Comparison of ENCODE assay signal across 8 cellular contexts in the genomic region with DNA sequence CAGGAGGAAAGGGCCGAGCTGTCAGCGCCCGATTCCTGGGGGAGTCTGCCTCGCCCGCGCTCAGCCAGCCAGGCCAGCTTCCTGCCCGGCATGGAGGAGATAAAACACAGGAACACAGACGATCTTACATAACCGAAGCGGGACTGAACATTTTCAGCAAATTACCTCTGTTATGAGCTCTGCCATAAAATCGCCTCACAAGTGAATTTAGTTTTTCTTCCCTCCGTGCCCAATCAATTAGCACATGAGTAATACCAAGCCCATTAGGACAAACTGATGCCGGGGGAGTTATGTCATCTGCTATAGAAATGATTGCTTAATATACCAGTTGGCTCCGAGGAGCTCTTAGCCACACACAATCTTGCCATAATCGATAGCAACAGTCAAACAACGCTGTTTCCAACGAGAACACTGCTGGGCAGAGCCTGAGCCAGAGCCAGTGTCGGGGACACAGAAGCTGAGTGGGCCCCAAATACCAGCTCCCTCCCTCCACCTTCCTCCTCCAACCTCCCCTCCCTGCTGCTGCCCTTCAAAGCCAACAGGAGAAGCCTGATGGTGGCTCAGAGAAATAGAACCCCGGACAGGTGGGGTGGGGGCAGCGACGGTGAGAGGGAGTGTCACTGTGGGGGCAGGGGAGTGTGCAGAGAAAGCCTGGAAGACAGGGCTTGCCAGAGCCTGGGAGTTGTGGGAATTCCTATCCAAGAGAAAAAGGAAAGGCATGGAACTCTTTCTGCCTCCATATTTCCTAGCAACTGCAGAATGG.
A peak's percentile ranks its signal among the peaks of the same experiment; 100 is the strongest.
DNase-seq lines count a peak whose midpoint lies in the region; ATAC-seq, FAIRE-seq and TF ChIP-seq lines count a peak whose summit lies in the region.

No MANE protein-coding gene starts in this region.

- TF ChIP-seq CTCF in fibroblast of pulmonary artery (IDR thresholded peaks at IDR 0.05; ENCODE audit: low read length, missing control alignments) (no peak), omental fat pad (IDR thresholded peaks at IDR 0.05) (no peak)

- ATAC-seq in omental fat pad (ENCODE audit: low FRiP score) (peak; percentile 68), GM18511 (IDR thresholded peaks at IDR 0.05; ENCODE audit: unreplicated experiment) (no peak)
- ATAC-seq in activated T-helper 17 cell treated with anti-CD3 and anti-CD28 coated beads, Interleukin-2, amount 50 U/mL, for 72 hours (replicated peaks): no peak

- DNase-seq in GM12892 (ENCODE audit: insufficient read length) (no peak), fibroblast of pulmonary artery (ENCODE audit: low read depth) (peak; percentile 67), omental fat pad (ENCODE audit: low spot score) (no peak), GDM1 (lab: John Stamatoyannopoulos, UW) (no peak), GM19238 (ENCODE audit: insufficient read length, low spot score) (no peak)

- H3K27ac Mint-ChIP-seq in activated T-helper 17 cell treated with anti-CD3 and anti-CD28 coated beads, Interleukin-2, amount 50 U/mL, for 72 hours: no peak overlapping the region

- H3K9me3 Mint-ChIP-seq in activated T-helper 17 cell treated with anti-CD3 and anti-CD28 coated beads, Interleukin-2, amount 50 U/mL, for 72 hours: no peaks in the 10 kb centered on the region

- no peaks in the 10 kb centered on the region for H3K36me3 Mint-ChIP-seq in activated T-helper 17 cell treated with anti-CD3 and anti-CD28 coated beads, Interleukin-2, amount 50 U/mL, for 72 hours (ENCODE audit: low read depth)

- no peak overlapping the region for H3K4me3 Mint-ChIP-seq in activated T-helper 17 cell treated with anti-CD3 and anti-CD28 coated beads, Interleukin-2, amount 50 U/mL, for 72 hours

- H3K4me3 ChIP-seq in fibroblast of pulmonary artery (replicated peaks; ENCODE audit: low read depth, low read length): peak overlapping the region; percentile 7

- no peaks in the 10 kb centered on the region for H3K4me1 Mint-ChIP-seq in activated T-helper 17 cell treated with anti-CD3 and anti-CD28 coated beads, Interleukin-2, amount 50 U/mL, for 72 hours

- peak; percentile 51 for FAIRE-seq in GM12892 (lab: Jason Lieb, UNC)

- peaks cover 17% of the 10 kb centered on the region for H3K27me3 Mint-ChIP-seq in activated T-helper 17 cell treated with anti-CD3 and anti-CD28 coated beads, Interleukin-2, amount 50 U/mL, for 72 hours

- no peak for TF ChIP-seq POLR2A in GM12892 (IDR thresholded peaks at IDR 0.05; ENCODE audit: low read depth, low read length)

TF ChIP-seq in PFSK-1, 5 proteins besides CTCF, POLR2A, EP300 and RAD21:
- TF ChIP-seq REST (IDR thresholded peaks at IDR 0.05; ENCODE audit: insufficient read depth in 1 of 2, low read depth in 2 of 2, low read length in 2 of 2): peak in 1 of 2 experiments; percentile 61; a peak in 1 of 4 replicates
- TF ChIP-seq FOXP2 (optimal IDR thresholded peaks at IDR 0.05; ENCODE audit: borderline replicate concordance, extremely low read depth, extremely low read length, insufficient read depth): peak; percentile 83
- peak; percentile 29; the same call in 1 of the 2 replicates for TF ChIP-seq TAF1 (IDR thresholded peaks at IDR 0.05; ENCODE audit: borderline replicate concordance, insufficient read depth, low read length)
- no peak for TF ChIP-seq POLR2AphosphoS5 (IDR thresholded peaks at IDR 0.05; ENCODE audit: low read depth, low read length)
- peak; percentile 78; the same call in 1 of the 2 replicates for TF ChIP-seq SIN3A (IDR thresholded peaks at IDR 0.05; ENCODE audit: borderline replicate concordance, insufficient read depth, low read length)
